Comparison of ENCODE assay signal across 24 cellular contexts in the genomic region with DNA sequence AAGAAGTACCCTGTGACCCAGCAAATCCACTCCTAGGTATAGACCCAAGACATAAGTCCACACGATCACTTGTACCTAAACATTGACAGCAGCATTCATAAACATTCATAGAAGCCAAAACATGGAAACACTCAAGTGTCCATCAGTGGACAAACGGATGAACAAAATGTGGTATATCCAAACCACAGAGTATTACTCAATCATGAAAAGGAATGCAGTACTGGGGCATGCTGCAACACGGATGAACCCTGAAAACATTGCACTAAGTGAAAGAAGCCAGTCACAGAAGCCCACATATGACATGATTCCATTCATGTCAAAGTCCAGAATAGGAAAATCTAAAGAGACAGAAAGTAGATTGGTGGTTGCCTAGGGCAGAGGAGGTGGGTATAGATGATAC.
"Had no signal": no experiment of that assay in that cellular context is flagged by ENCODE, and none has a peak within 500 bp of the region (broad histone marks: within the 10 kb centered on the region; RNA-seq: fewer than 3 reads in every experiment).

No MANE protein-coding gene starts in this region.

- ATAC-seq: gastroesophageal sphincter; left colon; left ventricle myocardium superior; naive thymus-derived CD4-positive, alpha-beta T cell; psoas muscle; sciatic nerve had no signal

- H3K4me1 ChIP-seq: colonic mucosa, esophagus squamous epithelium, gastroesophageal sphincter, psoas muscle, stomach, transverse colon had no signal

- H3K27me3 ChIP-seq: colonic mucosa, gastroesophageal sphincter, neutrophil, transverse colon had no signal

- H3K9me3 ChIP-seq: colonic mucosa, esophagus squamous epithelium, gastroesophageal sphincter, neutrophil, psoas muscle, stomach, thoracic aorta, transverse colon had no signal

- DNase-seq: colonic mucosa; dermis blood vessel endothelial cell; esophagus squamous epithelium; foreskin fibroblast; glutamatergic neuron; immature natural killer cell; kidney; left colon; left ventricle myocardium superior; naive thymus-derived CD4-positive, alpha-beta T cell; psoas muscle; retina; stimulated activated CD4-positive, alpha-beta T cell treated with anti-CD3 and anti-CD28 coated beads, Interleukin-2, amount 100 ng/mL, for 24 hours; stimulated activated CD4-positive, alpha-beta T cell treated with anti-CD3 and anti-CD28 coated beads, Interleukin-4, amount 100 ng/mL, for 4 hours; stimulated activated naive CD4-positive, alpha-beta T cell; stomach; substantia nigra; transverse colon had no signal

- H3K4me3 ChIP-seq: colonic mucosa, esophagus squamous epithelium, gastroesophageal sphincter, lung, psoas muscle, skin epidermis, stomach, thoracic aorta, transverse colon had no signal

- H3K27ac ChIP-seq: colonic mucosa, esophagus squamous epithelium, gastroesophageal sphincter, neutrophil, psoas muscle, skin epidermis, stomach, thoracic aorta, transverse colon had no signal

- H3K36me3 ChIP-seq: colonic mucosa, esophagus squamous epithelium, gastroesophageal sphincter, neutrophil, stomach, thoracic aorta, transverse colon had no signal
